ENCODE assay signal across 12 cellular contexts in genomic region chr4:52059372-52059771, GRCh38. TPM values are rescaled to one million over a fixed set of nuclear protein-coding genes. Genes with fewer than 3 reads are reported as not detected.
A peak's percentile ranks its signal among the peaks of the same experiment; 100 is the strongest.
DNase-seq lines count a peak whose midpoint lies in the region; ATAC-seq, FAIRE-seq and TF ChIP-seq lines count a peak whose summit lies in the region.
"Had no signal": no experiment of that assay in that cellular context is flagged by ENCODE, and none has a peak within 500 bp of the region (broad histone marks: within the 10 kb centered on the region; RNA-seq: fewer than 3 reads in every experiment).

No MANE protein-coding gene starts in this region.

- H3K9ac ChIP-seq in keratinocyte (ENCODE audit: control insufficient read depth, extremely low read depth, insufficient read depth, low read length), result no peak overlapping the region

- TF ChIP-seq CTCF in choroid plexus epithelial cell (conservative IDR thresholded peaks at IDR 0.05; ENCODE audit: low read depth, low read length) (no peak), keratinocyte (optimal IDR thresholded peaks at IDR 0.05 in 1 of 3, IDR thresholded peaks at IDR 0.05 in 1 of 3, conservative IDR thresholded peaks at IDR 0.05 in 1 of 3; ENCODE audit: extremely low read depth in 1 of 3, insufficient read depth in 2 of 3, low read length in 3 of 3) (no peak)

- intact Hi-C loops in Right ventricle myocardium inferior (cut with DNase I), result no loop called here
- intact Hi-C loops in cardiac septum (cut with DNase I), result no loop called here

- no peak overlapping the region for H3K27ac ChIP-seq in keratinocyte (ENCODE audit: control insufficient read depth, insufficient read depth, low read length)

- no peaks in the 10 kb centered on the region for H3K9me1 ChIP-seq in keratinocyte (ENCODE audit: control insufficient read depth, extremely low read depth, insufficient read depth, low read length)

- peak overlapping the region; percentile 5 for H2AFZ ChIP-seq in keratinocyte (ENCODE audit: control insufficient read depth, low read length)

- H3K4me3 ChIP-seq in choroid plexus epithelial cell (ENCODE audit: low read depth, low read length) (no peak overlapping the region), keratinocyte (ENCODE audit: control insufficient read depth in 2 of 3, extremely low read depth in 1 of 3, insufficient read depth in 2 of 3, low read depth in 1 of 3, low read length in 3 of 3) (no peak overlapping the region)
- H3K4me3 ChIP-seq: skin epidermis had no signal

- no peaks in the 10 kb centered on the region for H3K27me3 ChIP-seq in keratinocyte (ENCODE audit: control insufficient read depth, extremely low read depth, insufficient read depth, low read length)

- no peaks in the 10 kb centered on the region for H3K79me2 ChIP-seq in keratinocyte (ENCODE audit: control insufficient read depth, insufficient read depth, low read length)

- ATAC-seq in Right ventricle myocardium inferior, result peak; percentile 54
- no peak for ATAC-seq in GM18511 (IDR thresholded peaks at IDR 0.05; ENCODE audit: unreplicated experiment)
- no peak for ATAC-seq in GM19035 (IDR thresholded peaks at IDR 0.05; ENCODE audit: unreplicated experiment)

- H3K9me3 ChIP-seq in keratinocyte (ENCODE audit: control insufficient read depth, low read depth, low read length), result no peaks in the 10 kb centered on the region

- DNase-seq in Right ventricle myocardium inferior (ENCODE audit: missing footprints) (no peak), cardiac septum (ENCODE audit: low spot score) (no peak), choroid plexus epithelial cell (ENCODE audit: low read depth) (peak; percentile 67), keratinocyte (ENCODE audit: low read depth, low spot score) (peak; percentile 46), urothelium cell line (ENCODE audit: low spot score) (peak; percentile 38)
- DNase-seq in stimulated activated naive CD4-positive, alpha-beta T cell (lab: John Stamatoyannopoulos, UW), result no peak
- DNase-seq: activated CD4-positive, alpha-beta T cell treated with anti-CD3 and anti-CD28 coated beads, Interleukin-2, amount 50 U/mL, for 1 hour; activated naive CD4-positive, alpha-beta T cell; effector memory CD4-positive, alpha-beta T cell had no signal

- no peaks in the 10 kb centered on the region for H3K36me3 ChIP-seq in keratinocyte (ENCODE audit: control insufficient read depth in 2 of 2, extremely low read depth in 1 of 2, insufficient read depth in 2 of 2, low read length in 2 of 2)

- H4K20me1 ChIP-seq in keratinocyte (ENCODE audit: control insufficient read depth, extremely low read depth, insufficient read depth, low read length), result no peaks in the 10 kb centered on the region

- peak overlapping the region; percentile 22 for H3K4me2 ChIP-seq in keratinocyte (ENCODE audit: control insufficient read depth, extremely low read depth, insufficient read depth, low read depth, low read length)

- H3K4me1 ChIP-seq in keratinocyte (ENCODE audit: control insufficient read depth, extremely low read depth, insufficient read depth, low read length), result peaks cover 21% of the 10 kb centered on the region

- FAIRE-seq in keratinocyte (lab: Jason Lieb, UNC) (peak; percentile 97), urothelium cell line (lab: Jason Lieb, UNC) (no peak)

- dilution Hi-C loops in keratinocyte (cut with MboI; ENCODE audit: extremely low pct_ligation_motif_present, low sequenced_read_pairs), result no loop called here

RNA-seq across cellular contexts. Expression of gene SPATA18, which starts 8.3 kb away (rescaled TPM):
- total RNA-seq in Right ventricle myocardium inferior, result 3.1 TPM
- 2.3 TPM for total RNA-seq in cardiac septum
- 4.1 to 5.9 TPM (median 5.6 TPM) in 3 replicates for polyA plus RNA-seq in keratinocyte
- 8.2 TPM for polyA plus RNA-seq in keratinocyte (2011; ENCODE audit: low read depth)
- 4.7 and 7.4 TPM in 2 replicates for polyA plus RNA-seq in keratinocyte (2011; cell fraction: cytosol; rRNA removed)
- polyA plus RNA-seq in keratinocyte (2011; cell fraction: nucleus; rRNA removed), result 8.3 and 11.0 TPM in 2 replicates
- polyA plus RNA-seq in keratinocyte (2012; ENCODE audit: low replicate concordance), result 4.7 and 6.4 TPM in 2 replicates
- 7.9 to 13.7 TPM (median 9.0 TPM) in 3 replicates for polyA minus RNA-seq in keratinocyte
- 7.9 TPM for polyA minus RNA-seq in keratinocyte (2011; cell fraction: cytosol; rRNA and poly(A)+ RNA removed)
- polyA minus RNA-seq in keratinocyte (2011; cell fraction: nucleus; rRNA and poly(A)+ RNA removed), result 6.2 and 6.8 TPM in 2 replicates

RNA-seq across cellular contexts. Expression of gene SGCB, which starts 21.3 kb away (rescaled TPM):
- total RNA-seq in Right ventricle myocardium inferior (80.4 TPM), cardiac septum (92.1 TPM)
- polyA plus RNA-seq in keratinocyte, result 10.3 to 18.3 TPM (median 14.7 TPM) in 3 replicates
- polyA plus RNA-seq in keratinocyte (2011; ENCODE audit: low read depth), result 7.5 TPM
- polyA plus RNA-seq in keratinocyte (2011; cell fraction: cytosol; rRNA removed), result 6.6 and 11.4 TPM in 2 replicates
- polyA plus RNA-seq in keratinocyte (2011; cell fraction: nucleus; rRNA removed), result 14.2 and 14.4 TPM in 2 replicates
- 5.1 and 15.8 TPM in 2 replicates for polyA plus RNA-seq in keratinocyte (2012; ENCODE audit: low replicate concordance)
- 4.1 to 11.8 TPM (median 4.4 TPM) in 3 replicates for polyA minus RNA-seq in keratinocyte
- polyA minus RNA-seq in keratinocyte (2011; cell fraction: cytosol; rRNA and poly(A)+ RNA removed), result 4.8 TPM
- 5.2 and 15.7 TPM in 2 replicates for polyA minus RNA-seq in keratinocyte (2011; cell fraction: nucleus; rRNA and poly(A)+ RNA removed)

RNA-seq across cellular contexts. Expression of gene LRRC66, which starts 39.2 kb away (rescaled TPM):
- total RNA-seq in Right ventricle myocardium inferior, result 0.32 TPM
- 0.86 TPM for total RNA-seq in cardiac septum
- 0.09 to 0.28 TPM (median 0.26 TPM) in 3 replicates for polyA plus RNA-seq in keratinocyte
- polyA plus RNA-seq in keratinocyte (2011; ENCODE audit: low read depth), result 0.22 TPM
- polyA plus RNA-seq in keratinocyte (2011; cell fraction: cytosol; rRNA removed), result 0.05 and 0.10 TPM in 2 replicates
- polyA plus RNA-seq in keratinocyte (2011; cell fraction: nucleus; rRNA removed), result 1.5 TPM in 2 replicates
- 0.10 and 0.18 TPM in 2 replicates for polyA plus RNA-seq in keratinocyte (2012; ENCODE audit: low replicate concordance)
- 0.26 to 0.30 TPM in 2 of 3 replicates, not detected in the other for polyA minus RNA-seq in keratinocyte
- not detected for polyA minus RNA-seq in keratinocyte (2011; cell fraction: cytosol; rRNA and poly(A)+ RNA removed)
- polyA minus RNA-seq in keratinocyte (2011; cell fraction: nucleus; rRNA and poly(A)+ RNA removed), result 0.53 and 1.3 TPM in 2 replicates

Comparison
In these comparisons a context has a peak if more than half of its experiments do, and no peak if none do; other contexts are left out.
1. DNase-seq: peak in choroid plexus epithelial cell (single experiment), keratinocyte (single experiment) and urothelium cell line (single experiment); none in Right ventricle myocardium inferior (single experiment), cardiac septum (single experiment) and stimulated activated naive CD4-positive, alpha-beta T cell (0 of 6).